Comparison of ENCODE assay signal across 8 cellular contexts in the genomic region with DNA sequence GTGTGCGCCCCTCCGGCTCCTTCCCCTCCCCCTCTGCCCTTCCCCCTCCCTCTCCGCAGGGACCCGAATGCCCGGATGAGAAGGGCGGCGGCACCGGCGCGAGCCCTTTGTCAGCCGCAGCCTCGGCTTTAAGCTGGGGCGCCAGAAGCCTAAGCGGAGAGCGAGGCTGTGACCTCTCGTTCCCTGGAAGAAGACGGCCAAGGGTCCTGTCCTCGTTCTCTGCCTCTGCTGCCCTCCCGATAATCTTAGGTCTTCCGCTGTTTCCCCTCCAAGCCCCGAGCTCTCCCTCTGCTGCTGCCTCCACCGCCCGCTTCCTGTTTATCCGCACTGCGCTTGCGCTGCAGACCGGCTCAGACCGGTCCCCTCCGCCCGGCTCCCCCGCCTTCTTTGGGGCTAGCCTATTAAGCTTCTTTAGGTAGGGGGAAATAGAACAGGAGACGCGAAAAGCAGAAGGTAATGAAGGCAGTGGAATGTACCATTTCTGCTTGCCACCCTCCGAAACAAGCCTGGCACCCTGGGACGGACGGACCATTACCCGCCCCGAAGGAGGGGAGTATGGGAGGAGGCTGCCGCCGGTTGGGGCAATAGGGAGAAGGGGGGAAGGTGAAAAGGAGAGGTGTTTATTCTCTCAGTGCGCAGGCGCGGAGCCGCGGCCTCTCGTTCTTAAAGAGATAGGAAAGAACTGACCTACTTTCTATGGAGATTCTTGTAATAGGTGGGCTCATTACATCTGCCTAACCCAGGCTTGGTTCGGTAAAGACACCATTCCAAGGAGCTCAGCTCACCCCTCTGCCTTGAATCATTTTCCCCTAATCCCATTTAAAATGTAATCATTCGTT. TPM values are rescaled to one million over a fixed set of nuclear protein-coding genes. Genes with fewer than 3 reads are reported as not detected.
DNase-seq lines count a peak whose midpoint lies in the region; ATAC-seq, FAIRE-seq and TF ChIP-seq lines count a peak whose summit lies in the region.

A gene (minus strand): TSS at position 326 of the 839 bp plus-strand sequence. CDS start 422 bp downstream, outside the sequence.

- H3K9me2 ChIP-seq in OCI-LY7 (ENCODE audit: insufficient read depth, low read length), result no peaks in the 10 kb centered on the region

- TF ChIP-seq CTCF in D721Med (IDR thresholded peaks at IDR 0.05; ENCODE audit: insufficient read depth, missing control alignments) (no peak), OCI-LY7 (conservative IDR thresholded peaks at IDR 0.05; ENCODE audit: low read length) (no peak), endothelial cell (IDR thresholded peaks at IDR 0.05; ENCODE audit: unreplicated experiment) (no peak), mesothelial cell of epicardium (IDR thresholded peaks at IDR 0.05; ENCODE audit: unreplicated experiment) (no peak)

- peak within 1 kb of the TSS; percentile 94 for H3K4me3 Mint-ChIP-seq in endothelial cell (ENCODE audit: unreplicated experiment)
- H3K4me3 Mint-ChIP-seq in mesothelial cell of epicardium, result peak within 1 kb of the TSS; percentile 98

- peaks cover 19% of the 10 kb centered on the region; the same call in 1 of the 2 replicates for H3K36me3 ChIP-seq in OCI-LY7 (ENCODE audit: insufficient read depth, low read length)

- H3K4me2 ChIP-seq in OCI-LY7 (ENCODE audit: low read length), result peak within 1 kb of the TSS; percentile 99

- no TSS peak for BruUV-seq in OCI-LY7 (replicated peaks; lab: Mats Ljungman, UMichigan)

- peaks cover 19% of the 10 kb centered on the region for H3K27me3 Mint-ChIP-seq in endothelial cell (ENCODE audit: unreplicated experiment)
- no peaks in the 10 kb centered on the region for H3K27me3 Mint-ChIP-seq in mesothelial cell of epicardium (ENCODE audit: low read depth)

- peaks cover 27% of the 10 kb centered on the region for H3K4me1 ChIP-seq in OCI-LY7 (ENCODE audit: insufficient read depth, low read length, poor library complexity, severe bottlenecking)

- peak; percentile 75 for ATAC-seq in GM21526 (IDR thresholded peaks at IDR 0.05; ENCODE audit: low FRiP score, unreplicated experiment)

- H3K36me3 Mint-ChIP-seq in endothelial cell (ENCODE audit: low read depth, unreplicated experiment) (peaks cover 14% of the 10 kb centered on the region), mesothelial cell of epicardium (no peaks in the 10 kb centered on the region)

- peaks cover 34% of the 10 kb centered on the region for H4K20me1 ChIP-seq in OCI-LY7 (ENCODE audit: insufficient read depth, low read length)

- peak within 1 kb of the TSS; percentile 86 for H2AFZ ChIP-seq in OCI-LY7 (ENCODE audit: low read length)

- H3K79me2 ChIP-seq in OCI-LY7 (ENCODE audit: insufficient read depth, low read depth, low read length), result peaks cover 60% of the 10 kb centered on the region

- intact Hi-C loops in OCI-LY7 (cut with micrococcal nuclease; ENCODE audit: unreplicated experiment), result loop anchor here (1.0 to 2.0 kb wide), 3 partner anchors 11 to 334 kb away; a partner anchor contains a TSS

- no peaks in the 10 kb centered on the region for H3K9me3 ChIP-seq in OCI-LY7 (ENCODE audit: low read length)

- POLR2A ChIA-PET in OCI-LY7 (lab: Charles Lee), result interaction anchor here (0.6 to 2.1 kb wide), 11 partner anchors 9 to 201 kb away, joined by 3 to 10 read pairs (median 4); a partner anchor contains a TSS

- peak within 1 kb of the TSS; percentile 95 for H3K4me3 ChIP-seq in OCI-LY7 (ENCODE audit: low read depth, low read length, poor library complexity, severe bottlenecking)

- DNase-seq in D721Med (ENCODE audit: insufficient read length, low spot score) (peak; percentile 61), HuH-7.5 (ENCODE audit: low spot score) (peak; percentile 92), OCI-LY7 (ENCODE audit: low spot score) (peak; percentile 100), activated T-cell treated with anti-CD3 and anti-CD28 coated beads for 1 hour (ENCODE audit: low read depth) (peak; percentile 97), endothelial cell (ENCODE audit: low spot score) (peak; percentile 96), mesothelial cell of epicardium (ENCODE audit: low spot score in 2 of 2, unreplicated experiment in 2 of 2) (peak; percentile 97)
- peak; percentile 96 to 97 for DNase-seq in stimulated activated CD8-positive, alpha-beta memory T cell treated with anti-CD3 and anti-CD28 coated beads, Interleukin-15, amount 100 ng/mL, for 48 hours (ENCODE audit: low read depth in 2 of 2)

- H3K9me3 Mint-ChIP-seq in endothelial cell (ENCODE audit: unreplicated experiment) (no peaks in the 10 kb centered on the region), mesothelial cell of epicardium (no peaks in the 10 kb centered on the region)

- CTCF ChIA-PET in OCI-LY7 (lab: Charles Lee; ENCODE audit: unreplicated experiment), result interaction anchor here (0.5 to 1.5 kb wide), 5 partner anchors 11 to 180 kb away, joined by 3 to 7 read pairs (median 3); no protein-coding TSS in a partner anchor

- peaks cover 15% of the 10 kb centered on the region for H3K4me1 Mint-ChIP-seq in endothelial cell (ENCODE audit: unreplicated experiment)
- peaks cover 39% of the 10 kb centered on the region for H3K4me1 Mint-ChIP-seq in mesothelial cell of epicardium

- H3K27ac Mint-ChIP-seq in endothelial cell (ENCODE audit: unreplicated experiment) (peak within 1 kb of the TSS; percentile 99), mesothelial cell of epicardium (peak within 1 kb of the TSS; percentile 99)

- peak within 1 kb of the TSS; percentile 77 for H3K27ac ChIP-seq in OCI-LY7 (ENCODE audit: low read depth, low read length, poor library complexity, severe bottlenecking)

- peak; percentile 25 for FAIRE-seq in D721Med (lab: Jason Lieb, UNC)

RNA-seq across cellular contexts. Expression of the gene that starts here (rescaled TPM):
- total RNA-seq in OCI-LY7 (2014; rRNA removed; shearing (Covaris generic)), result 65.5 and 73.2 TPM in 2 replicates
- total RNA-seq in OCI-LY7 (2022) (109 and 124 TPM in 2 replicates), endothelial cell (ENCODE audit: unreplicated experiment) (115 TPM), mesothelial cell of epicardium (162 to 168 TPM (median 165 TPM) in 3 replicates)

Comparison
In these comparisons a context has a peak if more than half of its experiments do, and no peak if none do; other contexts are left out.
1. Peak in every context shown above with its lines: DNase-seq, ATAC-seq, H3K4me3 ChIP-seq and H3K27ac ChIP-seq.